Comparison of ENCODE assay signal across 9 cellular contexts in the genomic region with DNA sequence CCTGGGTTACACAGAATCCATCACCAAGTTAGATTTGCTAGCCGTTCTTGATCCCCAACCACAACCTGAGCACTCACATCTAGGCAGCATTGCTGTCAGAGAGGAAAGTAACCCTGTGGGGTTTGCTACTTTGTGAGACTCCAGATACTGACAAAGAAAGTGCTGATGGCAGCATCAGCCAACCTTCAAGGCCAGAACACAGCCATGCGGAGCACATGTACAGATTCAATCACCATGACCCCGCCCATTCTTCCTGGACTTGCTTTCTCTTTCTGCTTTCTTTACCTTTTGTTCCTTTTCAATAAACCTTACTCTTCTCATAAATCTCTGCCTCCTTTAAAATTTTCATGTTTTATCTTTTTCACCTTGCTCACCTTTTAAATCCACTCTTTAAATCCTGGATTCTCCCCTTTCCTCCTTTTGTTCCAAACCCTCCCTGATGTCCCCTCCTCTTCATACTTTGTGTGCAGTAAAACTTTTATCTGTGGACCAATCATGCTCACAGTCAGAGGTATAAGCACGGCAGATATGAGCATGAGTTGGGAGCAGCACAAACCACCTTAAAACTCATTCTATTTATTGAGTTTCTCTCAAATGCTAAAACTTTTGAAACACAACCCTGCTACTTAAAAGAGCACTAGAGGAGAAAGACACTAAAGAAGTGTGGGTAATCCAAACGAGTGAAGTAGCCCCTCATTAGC. TPM values are rescaled to one million over a fixed set of nuclear protein-coding genes. Genes with fewer than 3 reads are reported as not detected.
DNase-seq lines count a peak whose midpoint lies in the region; ATAC-seq and TF ChIP-seq lines count a peak whose summit lies in the region.
"Had no signal": no experiment of that assay in that cellular context is flagged by ENCODE, and none has a peak within 500 bp of the region (broad histone marks: within the 10 kb centered on the region; RNA-seq: fewer than 3 reads in every experiment).

No MANE protein-coding gene starts in this region.

- H3K4me1 ChIP-seq in adrenal gland (replicated peaks in 1 of 2) = peaks cover 0 to 9% of the 10 kb centered on the region in 2 donors
- peaks cover 2% of the 10 kb centered on the region for H3K4me1 ChIP-seq in urinary bladder (ENCODE audit: insufficient read depth)

- intact Hi-C loops in adrenal gland (cut with DNase I) (loop anchor here in 1 of 2 donors (10.0 kb wide), 1 partner anchor 126 kb away; no protein-coding TSS in a partner anchor), natural killer cell (cut with micrococcal nuclease) (no loop called here)

- H3K9me3 ChIP-seq in adrenal gland (replicated peaks in 1 of 3) = no peaks in the 10 kb centered on the region

- H3K4me3 ChIP-seq in adrenal gland (no peak overlapping the region), urinary bladder (ENCODE audit: low read depth, low read length) (no peak overlapping the region)

- H3K27ac ChIP-seq in adrenal gland (peak overlapping the region in 2 of 5 donors; percentile 2 to 30), urinary bladder (ENCODE audit: low read depth) (peak overlapping the region; percentile 39)

- peak overlapping the region; percentile 60 for H3K4me3 Mint-ChIP-seq in activated T-cell treated with anti-CD3 and anti-CD28 coated beads, Interleukin-2, amount 50 U/mL, for 4 hours
- no peak overlapping the region for H3K4me3 Mint-ChIP-seq in natural killer cell

- no peak for DNase-seq in activated T-cell treated with anti-CD3 and anti-CD28 coated beads, Interleukin-2, amount 50 U/mL, for 4 hours
- DNase-seq in activated T-cell treated with anti-CD3 and anti-CD28 coated beads for 4 hours (no peak), adrenal gland (peak in 6 of 7 donors; percentile 39 to 76 (median 62)), natural killer cell (no peak), NCI-H2171 treated with DMSO at 0.1 percent for 48 hours (lab: John Stamatoyannopoulos, UW) (no peak), NCI-H1436 treated with DMSO at 0.1 percent for 48 hours (lab: John Stamatoyannopoulos, UW) (no peak)
- DNase-seq: MV-4-11 had no signal

- WGBS in adrenal gland, 4 donors = 57 to 66% (median 64%) methylated on average over 5 of the region's 5 CpGs
- 81% methylated on average over 5 of the region's 5 CpGs for WGBS in urinary bladder

- TF ChIP-seq POLR2A in adrenal gland (IDR thresholded peaks at IDR 0.05) = no peak

- peak overlapping the region; percentile 43 to 65 for H3K27ac Mint-ChIP-seq in natural killer cell

- peaks cover 15% of the 10 kb centered on the region for H3K36me3 Mint-ChIP-seq in activated T-cell treated with anti-CD3 and anti-CD28 coated beads, Interleukin-2, amount 50 U/mL, for 4 hours (ENCODE audit: insufficient read depth)
- H3K36me3 Mint-ChIP-seq in natural killer cell = no peaks in the 10 kb centered on the region

- H3K27me3 ChIP-seq in adrenal gland = no peaks in the 10 kb centered on the region

- H3K27me3 Mint-ChIP-seq in activated T-cell treated with anti-CD3 and anti-CD28 coated beads, Interleukin-2, amount 50 U/mL, for 4 hours (ENCODE audit: low read depth) = no peaks in the 10 kb centered on the region
- H3K27me3 Mint-ChIP-seq in natural killer cell (ENCODE audit: low read depth in 2 of 2) = no peaks in the 10 kb centered on the region

- H3K36me3 ChIP-seq in adrenal gland (replicated peaks in 1 of 2) (peaks cover 0 to 25% of the 10 kb centered on the region in 2 donors), urinary bladder (ENCODE audit: insufficient read depth) (no peaks in the 10 kb centered on the region)

- peak in 1 of 2 donors; percentile 23 for ATAC-seq in activated T-cell treated with anti-CD3 and anti-CD28 coated beads, Interleukin-2, amount 50 U/mL, for 4 hours
- no peak for ATAC-seq in natural killer cell
- ATAC-seq in GM21723 (IDR thresholded peaks at IDR 0.05; ENCODE audit: unreplicated experiment) = no peak

- H3K9me3 Mint-ChIP-seq in activated T-cell treated with anti-CD3 and anti-CD28 coated beads, Interleukin-2, amount 50 U/mL, for 4 hours = no peaks in the 10 kb centered on the region
- no peaks in the 10 kb centered on the region for H3K9me3 Mint-ChIP-seq in natural killer cell

- TF ChIP-seq CTCF in adrenal gland (IDR thresholded peaks at IDR 0.05) (no peak), natural killer cell (IDR thresholded peaks at IDR 0.05) (no peak)

- H3K4me1 Mint-ChIP-seq in activated T-cell treated with anti-CD3 and anti-CD28 coated beads, Interleukin-2, amount 50 U/mL, for 4 hours (ENCODE audit: low read depth) = peaks cover 47% of the 10 kb centered on the region
- H3K4me1 Mint-ChIP-seq in natural killer cell = peaks cover 0 to 5% of the 10 kb centered on the region in 2 donors

RNA-seq across cellular contexts. Expression of a gene that starts 21.9 kb away (rescaled TPM):
- 10 to 100 TPM; 39.0 to 48.0 (median 39.0) TPM for total RNA-seq in activated T-cell treated with anti-CD3 and anti-CD28 coated beads, Interleukin-2, amount 50 U/mL, for 4 hours
- total RNA-seq in adrenal gland (10 to 100 TPM; 19.4 to 39.5 (median 35.5) TPM), natural killer cell (10 to 100 TPM; 69.9 to 81.2 (median 75.8) TPM), urinary bladder (51.0 TPM)
- polyA plus RNA-seq in adrenal gland (100 to 1,000 TPM in 1 of 3 donors, 10 to 100 TPM in 2; 35.8 to 110 (median 98.8) TPM), urinary bladder (44.7 TPM)

Comparison
In these comparisons a context has a peak if more than half of its experiments do, and no peak if none do; other contexts are left out.
1. DNase-seq: peak in adrenal gland (6 of 7); none in activated T-cell treated with anti-CD3 and anti-CD28 coated beads, Interleukin-2, amount 50 U/mL, for 4 hours (single experiment), activated T-cell treated with anti-CD3 and anti-CD28 coated beads for 4 hours (single experiment), natural killer cell (single experiment), NCI-H2171 treated with DMSO at 0.1 percent for 48 hours (single experiment) and NCI-H1436 treated with DMSO at 0.1 percent for 48 hours (single experiment).